8 cellular contexts compared by ENCODE assay signal in the genomic region with DNA sequence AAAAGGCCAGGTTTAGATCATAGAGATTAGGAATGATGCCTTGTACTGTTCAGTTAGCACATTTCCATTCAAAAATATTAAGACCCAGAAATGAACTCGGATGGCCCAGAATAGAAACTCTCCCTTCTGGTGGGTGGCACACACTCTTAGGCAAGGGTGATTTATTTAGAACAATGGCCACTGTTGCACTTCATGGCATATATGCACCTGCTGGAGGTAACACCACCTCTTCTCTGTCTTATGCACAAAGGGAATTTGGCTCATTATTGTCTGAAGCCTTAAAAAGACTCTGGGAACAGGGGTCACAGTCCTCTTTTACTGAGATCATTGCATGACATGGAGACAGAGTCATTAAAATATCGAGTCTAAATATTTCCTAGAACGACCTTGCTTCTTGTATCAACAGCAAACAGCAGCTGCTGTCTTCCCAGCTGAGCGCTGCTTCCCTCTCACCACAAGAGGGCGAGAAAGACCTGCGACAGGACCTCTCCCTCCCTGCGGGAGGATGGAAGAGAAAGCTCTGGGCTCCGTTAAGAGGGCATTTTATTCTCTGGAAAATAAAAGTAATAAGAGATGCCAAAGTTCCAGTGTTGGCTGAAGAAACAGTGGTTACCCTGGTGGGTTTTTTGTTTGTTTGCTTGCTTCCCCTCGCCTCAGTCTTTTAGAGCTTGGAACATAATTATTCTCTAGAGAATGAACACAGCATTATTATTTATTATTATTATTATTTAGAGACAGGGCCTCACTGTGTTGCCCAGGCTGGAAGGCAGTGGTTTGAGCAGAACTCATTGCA. TPM values are rescaled to one million over a fixed set of nuclear protein-coding genes. Genes with fewer than 3 reads are reported as not detected.
A peak's percentile ranks its signal among the peaks of the same experiment; 100 is the strongest.
DNase-seq lines count a peak whose midpoint lies in the region; ATAC-seq, FAIRE-seq and TF ChIP-seq lines count a peak whose summit lies in the region.

No MANE protein-coding gene starts in this region.

- DNase-seq in AG09319 (ENCODE audit: extremely low read depth, low read depth) (peak; percentile 57), NCI-H2196 (lab: John Stamatoyannopoulos, UW; ENCODE audit: unreplicated experiment) (peak; percentile 76), bronchial epithelial cell (ENCODE audit: low read depth) (peak; percentile 63), kidney (peak; percentile 89)
- DNase-seq in stimulated activated CD4-positive, alpha-beta T cell treated with anti-CD3 and anti-CD28 coated beads, Interleukin-1b, Interleukin-23, amount 100 ng/mL, for 1 hour (ENCODE audit: low read depth in 2 of 2) = peak; percentile 37 to 44

- H3K27ac ChIP-seq in kidney (ENCODE audit: low read depth in 2 of 2, low read length in 2 of 2) = no peak overlapping the region

- peak; percentile 100 for TF ChIP-seq CTCF in AG09319 (IDR thresholded peaks at IDR 0.05; ENCODE audit: low read depth, low read length)
- TF ChIP-seq CTCF in WI38 (IDR thresholded peaks at IDR 0.05; ENCODE audit: low read depth, low read length) = peak; percentile 99
- peak; percentile 94 for TF ChIP-seq CTCF in bronchial epithelial cell (IDR thresholded peaks at IDR 0.05; ENCODE audit: insufficient read depth, low read length, severe bottlenecking)
- TF ChIP-seq CTCF in kidney (IDR thresholded peaks at IDR 0.05; ENCODE audit: borderline replicate concordance, extremely low read depth, insufficient read depth) = peak; percentile 98

- H3K9ac ChIP-seq in kidney (ENCODE audit: low read length in 2 of 2) = no peak overlapping the region

- H3K36me3 ChIP-seq in bronchial epithelial cell (ENCODE audit: control insufficient read depth, insufficient read depth, low read length) (no peaks in the 10 kb centered on the region), kidney (ENCODE audit: control insufficient read depth in 1 of 2, insufficient read depth in 2 of 2, low read length in 2 of 2) (no peaks in the 10 kb centered on the region)

- peak; percentile 93 for ATAC-seq in GM18868 (IDR thresholded peaks at IDR 0.05; ENCODE audit: unreplicated experiment)
- ATAC-seq in HG03097 (IDR thresholded peaks at IDR 0.05; ENCODE audit: low FRiP score, unreplicated experiment) = peak; percentile 89

- no peak for FAIRE-seq in bronchial epithelial cell (lab: Jason Lieb, UNC)
- peak; percentile 93 for FAIRE-seq in kidney (lab: Jason Lieb, UNC)

- intact Hi-C loops in kidney (cut with DNase I) = loop anchor here (10.0 kb wide), 3 partner anchors 331 to 641 kb away; no protein-coding TSS in a partner anchor

- H3K9me3 ChIP-seq in kidney (ENCODE audit: control insufficient read depth in 1 of 2, low read length in 2 of 2) = no peaks in the 10 kb centered on the region

- no peaks in the 10 kb centered on the region for H3K27me3 ChIP-seq in bronchial epithelial cell (ENCODE audit: control insufficient read depth, insufficient read depth, low read length)

- H3K4me1 ChIP-seq in kidney (ENCODE audit: control insufficient read depth in 1 of 2, insufficient read depth in 1 of 2, low read depth in 1 of 2, low read length in 2 of 2) = peaks cover 0 to 2% of the 10 kb centered on the region in 2 donors

- H3K4me3 ChIP-seq in WI38 (ENCODE audit: low read depth, low read length) (no peak overlapping the region), bronchial epithelial cell (ENCODE audit: low read depth, low read length) (no peak overlapping the region), kidney (ENCODE audit: low read length in 2 of 2) (no peak overlapping the region)

RNA-seq across cellular contexts. Expression of a gene that starts 13.5 kb away (rescaled TPM):
- total RNA-seq in bronchial epithelial cell (8.7 and 28.5 TPM in 2 replicates), kidney (19.5 TPM)
- polyA plus RNA-seq in kidney (ENCODE audit: insufficient read depth, low read depth, low replicate concordance) = 21.1 TPM
